ENCODE assay signal across 24 cellular contexts in genomic region chr2:8151888-8152287, GRCh38.
"Had no signal": no experiment of that assay in that cellular context is flagged by ENCODE, and none has a peak within 500 bp of the region (broad histone marks: within the 10 kb centered on the region; RNA-seq: fewer than 3 reads in every experiment).

No MANE protein-coding gene starts in this region.

- H3K27me3 Mint-ChIP-seq: activated CD8-positive, alpha-beta T cell treated with anti-CD3 and anti-CD28 coated beads for 36 hours had no signal

- DNase-seq: activated CD4-positive, alpha-beta T cell treated with anti-CD3 and anti-CD28 coated beads for 4 hours; activated CD8-positive, alpha-beta memory T cell treated with anti-CD3 and anti-CD28 coated beads, Interleukin-2, amount 50 U/mL, for 48 hours; activated CD8-positive, alpha-beta T cell treated with anti-CD3 and anti-CD28 coated beads for 36 hours; activated effector memory CD4-positive, alpha-beta T cell treated with anti-CD3 and anti-CD28 coated beads, Interleukin-2, amount 50 U/mL, for 16 hours; activated naive CD4-positive, alpha-beta T cell treated with Interleukin-2 at 50 U/mL for 16 hours; activated T-cell treated with anti-CD3 and anti-CD28 coated beads, Interleukin-2, amount 50 U/mL, for 1 hour; brain microvascular endothelial cell; MM.1S; NCI-H1105 treated with DMSO at 0.1 percent for 48 hours; NCI-H1436 treated with DMSO at 0.1 percent for 48 hours; NCI-H187; NCI-H2081; NCI-H446; NCI-H524; PC-3; SHP77; T-helper 2 cell; T1000 had no signal

- H3K4me3 Mint-ChIP-seq: activated CD8-positive, alpha-beta T cell treated with anti-CD3 and anti-CD28 coated beads for 36 hours had no signal

- H3K27ac Mint-ChIP-seq: activated CD8-positive, alpha-beta T cell treated with anti-CD3 and anti-CD28 coated beads for 36 hours had no signal

- H3K9me3 ChIP-seq: SJSA1 had no signal

- H3K27me3 ChIP-seq: brain microvascular endothelial cell, cardiac muscle cell, SJSA1 had no signal

- ATAC-seq: activated CD4-positive, CD25-positive, alpha-beta regulatory T cell treated with anti-CD3 and anti-CD28 coated beads, Interleukin-2, amount 50 U/mL, for 24 hours; activated CD8-positive, alpha-beta T cell treated with anti-CD3 and anti-CD28 coated beads for 36 hours; activated naive CD4-positive, alpha-beta T cell treated with anti-CD3 and anti-CD28 coated beads, Interleukin-2, amount 50 U/mL, for 72 hours; PC-3; SK-N-SH treated with all-trans-retinoic acid at 6 μM for 48 hours had no signal

- H3K4me3 ChIP-seq: cardiac muscle cell, SJSA1 had no signal

- H3K27ac ChIP-seq: brain microvascular endothelial cell, cardiac muscle cell, SJSA1, VCaP had no signal

- H3K36me3 ChIP-seq: brain microvascular endothelial cell, cardiac muscle cell, SJSA1 had no signal
